Comparison of ENCODE assay signal across 9 cellular contexts in genomic region chr13:57627663-57628062, GRCh38. TPM values are rescaled to one million over a fixed set of nuclear protein-coding genes. Genes with fewer than 3 reads are reported as not detected.
DNase-seq lines count a peak whose midpoint lies in the region; ATAC-seq, FAIRE-seq and TF ChIP-seq lines count a peak whose summit lies in the region.
"Had no signal": no experiment of that assay in that cellular context is flagged by ENCODE, and none has a peak within 500 bp of the region (broad histone marks: within the 10 kb centered on the region; RNA-seq: fewer than 3 reads in every experiment).

No MANE protein-coding gene starts in this region.

- no peaks in the 10 kb centered on the region for H4K20me1 ChIP-seq in endothelial cell of umbilical vein (replicated peaks; ENCODE audit: control insufficient read depth, extremely low read depth, insufficient read depth, low read length)

- H3K27me3 ChIP-seq in Caco-2 (replicated peaks; ENCODE audit: control insufficient read depth, insufficient read depth, low read length) (no peaks in the 10 kb centered on the region), endothelial cell of umbilical vein (ENCODE audit: control insufficient read depth in 2 of 2, insufficient read depth in 2 of 2, low read length in 2 of 2) (peaks cover 0 to 2% of the 10 kb centered on the region in 2 experiments), spleen (replicated peaks in 1 of 7) (peaks cover 0 to 74% (median 32%) of the 10 kb centered on the region in 7 donors)

- H3K4me1 Mint-ChIP-seq in Caco-2 (ENCODE audit: low read depth, unreplicated experiment) = no peaks in the 10 kb centered on the region

- H3K27ac ChIP-seq in endothelial cell of umbilical vein (ENCODE audit: insufficient read depth, low read depth, low read length) (no peak overlapping the region), spleen (no peak overlapping the region)

- POLR2A ChIA-PET in Caco-2 (lab: Charles Lee) = no interaction called here
- POLR2A ChIA-PET in endothelial cell of umbilical vein (lab: Charles Lee) = no interaction called here

- BruUV-seq in Caco-2 (replicated peaks; lab: Mats Ljungman, UMichigan) (no TSS peak), endothelial cell of umbilical vein (replicated peaks; lab: Mats Ljungman, UMichigan) (no TSS peak)

- H3K4me1 ChIP-seq in Caco-2 (no peaks in the 10 kb centered on the region), endothelial cell of umbilical vein (ENCODE audit: control insufficient read depth, extremely low read depth, insufficient read depth, low read length) (peaks cover 9% of the 10 kb centered on the region), spleen (peaks cover 0 to 37% (median 28%) of the 10 kb centered on the region in 6 donors)

- H3K27me3 Mint-ChIP-seq in Caco-2 (ENCODE audit: insufficient read depth, unreplicated experiment) = peaks cover 4% of the 10 kb centered on the region

- TF ChIP-seq CTCF in Caco-2 (IDR thresholded peaks at IDR 0.05; ENCODE audit: insufficient read depth in 1 of 2, low read depth in 1 of 2, low read length in 1 of 2, severe bottlenecking in 1 of 2, unreplicated experiment in 1 of 2) (peak; percentile 55 to 77), endothelial cell of umbilical vein (IDR thresholded peaks at IDR 0.05; ENCODE audit: extremely low read depth in 1 of 2, insufficient read depth in 1 of 2, low read depth in 1 of 2, low read length in 2 of 2) (peak; percentile 43 to 44), spleen (IDR thresholded peaks at IDR 0.05 in 8 of 11, conservative IDR thresholded peaks at IDR 0.05 in 3 of 11) (peak in 9 of 11 experiments; percentile 29 to 75 (median 57))

- H3K4me3 Mint-ChIP-seq in Caco-2 (ENCODE audit: unreplicated experiment) = no peak overlapping the region

- H3K36me3 ChIP-seq in Caco-2 (ENCODE audit: control insufficient read depth, insufficient read depth, low read length) = no peaks in the 10 kb centered on the region
- H3K36me3 ChIP-seq in endothelial cell of umbilical vein (ENCODE audit: control insufficient read depth in 2 of 2, extremely low read depth in 1 of 2, insufficient read depth in 2 of 2, low read length in 2 of 2) = no peaks in the 10 kb centered on the region
- H3K36me3 ChIP-seq in spleen = no peaks in the 10 kb centered on the region

- no peaks in the 10 kb centered on the region for H3K9me1 ChIP-seq in endothelial cell of umbilical vein (replicated peaks; ENCODE audit: control insufficient read depth, extremely low read depth, insufficient read depth, low read length)

- H3K9me3 Mint-ChIP-seq in Caco-2 (ENCODE audit: unreplicated experiment) = no peaks in the 10 kb centered on the region

- no peak overlapping the region for H3K27ac Mint-ChIP-seq in Caco-2 (ENCODE audit: unreplicated experiment)

- no peak overlapping the region for H3K4me2 ChIP-seq in endothelial cell of umbilical vein (ENCODE audit: insufficient read depth, low read length)

- intact Hi-C loops in Caco-2 (cut with micrococcal nuclease; ENCODE audit: unreplicated experiment) = loop anchor here (1.0 to 5.0 kb wide), 4 partner anchors 89 to 1333 kb away; no protein-coding TSS in a partner anchor
- intact Hi-C loops in endothelial cell of umbilical vein (cut with micrococcal nuclease) = loop anchor here (1.0 to 5.0 kb wide), 2 partner anchors 1215 to 1334 kb away; no protein-coding TSS in a partner anchor
- intact Hi-C loops in spleen (cut with DNase I; ENCODE audit: low total_unique reads) = no loop called here

- H3K9me3 ChIP-seq in Caco-2 (no peaks in the 10 kb centered on the region), endothelial cell of umbilical vein (replicated peaks; ENCODE audit: control insufficient read depth, insufficient read depth, low read length) (no peaks in the 10 kb centered on the region), spleen (peaks cover 0 to 6% (median 0%) of the 10 kb centered on the region in 8 donors)

- H2AFZ ChIP-seq in endothelial cell of umbilical vein (ENCODE audit: low read depth, low read length) = no peak overlapping the region

- peak in 1 of 2 experiments; percentile 35 for DNase-seq in Caco-2
- DNase-seq in HCEC 1CT = peak; percentile 2
- DNase-seq in NCI-H748 (lab: John Stamatoyannopoulos, UW; ENCODE audit: unreplicated experiment) = peak; percentile 46
- peak; percentile 51 for DNase-seq in endothelial cell of umbilical vein (ENCODE audit: low read depth, low spot score)
- DNase-seq in spleen = no peak
- no peak for DNase-seq in NCI-H1048 (lab: John Stamatoyannopoulos, UW)
- DNase-seq in activated effector memory CD4-positive, alpha-beta T cell treated with Interleukin-2 at 50 U/mL for 16 hours = no peak

- ATAC-seq in GM18520 (IDR thresholded peaks at IDR 0.05; ENCODE audit: unreplicated experiment) = no peak

- no peak overlapping the region for H3K4me3 ChIP-seq in Caco-2 (ENCODE audit: low read depth, low read length)
- no peak overlapping the region for H3K4me3 ChIP-seq in endothelial cell of umbilical vein (replicated peaks in 1 of 3; ENCODE audit: insufficient read depth in 1 of 3, low read depth in 1 of 3, low read length in 3 of 3)
- peak overlapping the region in 1 of 8 donors; percentile 75 for H3K4me3 ChIP-seq in spleen

- H3K9ac ChIP-seq in endothelial cell of umbilical vein (replicated peaks; ENCODE audit: extremely low read depth, insufficient read depth, low read length) = no peak overlapping the region

- FAIRE-seq in endothelial cell of umbilical vein (lab: Jason Lieb, UNC) = peak; percentile 67

- 2 to 3% (median 2%) methylated on average over 3 of the region's 3 CpGs for WGBS in spleen, 5 donors

- TF ChIP-seq POLR2A in endothelial cell of umbilical vein (IDR thresholded peaks at IDR 0.05; ENCODE audit: low read depth, low read length) (no peak), spleen (IDR thresholded peaks at IDR 0.05) (no peak)

- H3K79me2 ChIP-seq in endothelial cell of umbilical vein (ENCODE audit: control insufficient read depth, insufficient read depth, low read length) = no peaks in the 10 kb centered on the region

- H3K36me3 Mint-ChIP-seq in Caco-2 (ENCODE audit: insufficient read depth, unreplicated experiment) = no peaks in the 10 kb centered on the region

- dilution Hi-C loops in endothelial cell of umbilical vein (cut with MboI; ENCODE audit: extremely low pct_ligation_motif_present, low sequenced_read_pairs) = no loop called here

- CTCF ChIA-PET in Caco-2 (lab: Charles Lee) = interaction anchor here (0.6 to 1.7 kb wide), 4 partner anchors 46 to 223 kb away, joined by 3 to 5 read pairs (median 4); no protein-coding TSS in a partner anchor
- CTCF ChIA-PET in endothelial cell of umbilical vein (lab: Charles Lee) = interaction anchor here (0.8 to 2.9 kb wide), 6 partner anchors 8 to 1690 kb away, joined by 3 to 18 read pairs (median 6); no protein-coding TSS in a partner anchor

TF ChIP-seq in endothelial cell of umbilical vein, 7 proteins besides CTCF, POLR2A, EP300 and RAD21:
- no peak for TF ChIP-seq FOS (IDR thresholded peaks at IDR 0.05; ENCODE audit: borderline replicate concordance, insufficient read depth, low read length)
- no peak for TF ChIP-seq EZH2 (IDR thresholded peaks at IDR 0.05; ENCODE audit: borderline replicate concordance, low read depth, low read length, severe bottlenecking)
- no peak for TF ChIP-seq JUN (IDR thresholded peaks at IDR 0.05; ENCODE audit: borderline replicate concordance, insufficient read depth, insufficient read length, low read depth)
- no peak for TF ChIP-seq MAX (IDR thresholded peaks at IDR 0.05; ENCODE audit: insufficient read depth, insufficient read length)
- TF ChIP-seq GATA2 (IDR thresholded peaks at IDR 0.05; ENCODE audit: insufficient read depth, insufficient read length, low read depth, low read length) = no peak
- TF ChIP-seq POLR2AphosphoS5 (IDR thresholded peaks at IDR 0.05; ENCODE audit: insufficient read depth, low read depth, low read length) = no peak
- TF ChIP-seq MYC (IDR thresholded peaks at IDR 0.05; ENCODE audit: low read depth, low read length) = no peak
TF ChIP-seq in endothelial cell of umbilical vein: peak in this region for 0.

RNA-seq across cellular contexts. Expression of gene PCDH17, which starts 3.9 kb away (rescaled TPM):
- total RNA-seq in Caco-2 (2022) (not detected in 2 replicates), endothelial cell of umbilical vein (4.2 and 5.0 TPM in 2 replicates), spleen (100 to 1,000 TPM; 140 to 240 (median 229) TPM)
- polyA plus RNA-seq in endothelial cell of umbilical vein (2.1 TPM in 2 replicates), spleen (1 to 10 TPM; 2.7 to 9.1 (median 4.4) TPM)
- 0.73 and 0.81 TPM in 2 replicates for polyA plus RNA-seq in endothelial cell of umbilical vein (2011; cell fraction: cytosol; rRNA removed)
- polyA plus RNA-seq in endothelial cell of umbilical vein (2011; cell fraction: nucleus; rRNA removed) = 1.4 and 1.7 TPM in 2 replicates
- 2.2 and 3.3 TPM in 2 replicates for polyA plus RNA-seq in endothelial cell of umbilical vein (2012)
- polyA minus RNA-seq in endothelial cell of umbilical vein = 7.1 and 9.5 TPM in 2 replicates
- 0.20 TPM for polyA minus RNA-seq in endothelial cell of umbilical vein (2011; cell fraction: cytosol; rRNA and poly(A)+ RNA removed)
- 8.8 and 17.5 TPM in 2 replicates for polyA minus RNA-seq in endothelial cell of umbilical vein (2011; cell fraction: nucleus; rRNA and poly(A)+ RNA removed)
- total RNA-seq: LHCN-M2 had no signal

Comparison
In these comparisons a context has a peak if more than half of its experiments do, and no peak if none do; other contexts are left out.
1. DNase-seq: peak in HCEC 1CT (single experiment), NCI-H748 (single experiment) and endothelial cell of umbilical vein (single experiment); none in spleen (single experiment), NCI-H1048 (single experiment) and activated effector memory CD4-positive, alpha-beta T cell treated with Interleukin-2 at 50 U/mL for 16 hours (single experiment).
2. RNA of gene PCDH17, which starts 3.9 kb away (total RNA-seq): 140 to 240 TPM in spleen; 4.2 to 5.0 TPM in endothelial cell of umbilical vein and not detected in Caco-2; every median in the first group is over 10 times any median in the second.
3. Peak in every context shown above with its lines, with median percentiles within 50 percentile points of each other: CTCF ChIP-seq.